1 cellular context compared by ENCODE assay signal in the genomic region with DNA sequence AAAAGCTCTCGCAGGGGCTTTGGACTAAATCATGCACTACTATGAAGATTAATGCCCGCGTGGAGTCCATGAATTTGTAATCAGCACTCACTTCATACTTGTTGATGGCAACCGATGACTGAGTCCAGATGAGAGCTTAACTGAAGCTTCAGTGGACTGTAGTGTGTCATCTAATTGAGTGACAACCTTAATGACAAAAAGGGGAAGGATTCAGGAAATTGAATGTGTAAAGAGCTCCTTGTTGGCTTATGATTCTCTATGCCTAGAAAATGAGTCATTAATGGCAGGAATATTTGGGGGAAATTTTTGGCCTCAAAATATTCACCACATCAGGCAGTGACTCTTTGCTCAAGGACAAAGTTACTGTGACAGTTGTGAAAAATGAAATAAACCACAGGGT.
TF ChIP-seq lines count a peak whose summit lies in the region.

No MANE protein-coding gene starts in this region.

TF ChIP-seq in HCT116, 20 proteins besides CTCF, POLR2A, EP300 and RAD21 (continued from another document):
- TF ChIP-seq CEBPB (IDR thresholded peaks at IDR 0.05; ENCODE audit: low read depth) (no peak), TCF7L2 (IDR thresholded peaks at IDR 0.05; ENCODE audit: borderline replicate concordance, extremely low read depth, insufficient read depth, insufficient read length) (no peak), JUND (IDR thresholded peaks at IDR 0.05) (no peak), FOSL1 (IDR thresholded peaks at IDR 0.05; ENCODE audit: low read depth) (no peak), EZH2phosphoT487 (IDR thresholded peaks at IDR 0.05; ENCODE audit: borderline replicate concordance) (no peak)
